8 cellular contexts compared by ENCODE assay signal in the genomic region with DNA sequence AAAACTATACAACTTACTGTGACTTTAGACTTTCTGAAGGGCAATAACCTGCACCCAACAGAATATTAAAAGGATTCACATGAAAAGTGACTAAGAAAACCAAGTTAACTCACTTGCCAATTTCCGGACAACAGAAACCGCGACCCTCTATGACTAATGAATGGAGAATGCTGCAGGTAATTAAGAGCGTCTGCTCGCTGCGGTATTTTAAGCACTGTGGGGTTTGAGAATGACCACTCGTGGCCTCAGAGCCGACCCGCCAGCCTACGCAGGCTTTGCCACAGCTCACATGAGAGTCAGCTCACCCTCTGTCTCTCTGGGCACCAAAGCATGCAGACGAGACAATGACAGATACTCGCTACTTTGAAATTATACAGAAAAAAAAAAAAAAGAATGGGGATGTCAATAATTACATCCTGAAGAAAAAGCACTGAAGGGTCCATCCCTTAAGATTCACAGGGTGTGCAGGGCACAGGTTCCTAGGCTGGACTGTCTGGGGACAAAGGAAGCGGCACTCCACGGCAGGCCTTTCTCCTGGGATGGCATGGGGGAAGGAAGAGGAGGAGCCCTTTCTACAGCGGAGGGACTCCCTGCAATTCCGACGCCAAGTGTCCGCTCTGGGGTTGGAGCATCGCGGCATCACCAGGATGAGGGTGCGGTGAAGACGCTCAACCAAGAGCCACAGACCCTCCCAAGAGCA.
DNase-seq lines count a peak whose midpoint lies in the region; ATAC-seq lines count a peak whose summit lies in the region.

No MANE protein-coding gene starts in this region.

- peak; percentile 49 to 91 for DNase-seq in SW 1271 (lab: John Stamatoyannopoulos, UW)
- DNase-seq in fibroblast of gingiva (ENCODE audit: low read depth), result peak; percentile 95
- DNase-seq in stimulated activated CD8-positive, alpha-beta memory T cell treated with anti-CD3 and anti-CD28 coated beads, Interleukin-12 subunit alpha, Interleukin-12 subunit beta, amount 100 ng/mL, for 4 hours (ENCODE audit: low read depth), result peak; percentile 8
- DNase-seq in medulla oblongata (ENCODE audit: extremely low spot score), result no peak
- no peak for DNase-seq in iPS-NIHi11 (ENCODE audit: low spot score)
- DNase-seq in DMS53 treated with DMSO at 0.1 percent for 48 hours (lab: John Stamatoyannopoulos, UW; ENCODE audit: unreplicated experiment), result no peak

- peak; percentile 54 for ATAC-seq in GM21786 (IDR thresholded peaks at IDR 0.05; ENCODE audit: unreplicated experiment)
- no peak for ATAC-seq in GM18511 (IDR thresholded peaks at IDR 0.05; ENCODE audit: unreplicated experiment)

Comparison
In these comparisons a context has a peak if more than half of its experiments do, and no peak if none do; other contexts are left out.
1. DNase-seq: peak in SW 1271 (2 of 2), fibroblast of gingiva (single experiment) and stimulated activated CD8-positive, alpha-beta memory T cell treated with anti-CD3 and anti-CD28 coated beads, Interleukin-12 subunit alpha, Interleukin-12 subunit beta, amount 100 ng/mL, for 4 hours (single experiment); none in medulla oblongata (single experiment), iPS-NIHi11 (single experiment) and DMS53 treated with DMSO at 0.1 percent for 48 hours (single experiment).